Comparison of ENCODE assay signal across 15 cellular contexts in the genomic region with DNA sequence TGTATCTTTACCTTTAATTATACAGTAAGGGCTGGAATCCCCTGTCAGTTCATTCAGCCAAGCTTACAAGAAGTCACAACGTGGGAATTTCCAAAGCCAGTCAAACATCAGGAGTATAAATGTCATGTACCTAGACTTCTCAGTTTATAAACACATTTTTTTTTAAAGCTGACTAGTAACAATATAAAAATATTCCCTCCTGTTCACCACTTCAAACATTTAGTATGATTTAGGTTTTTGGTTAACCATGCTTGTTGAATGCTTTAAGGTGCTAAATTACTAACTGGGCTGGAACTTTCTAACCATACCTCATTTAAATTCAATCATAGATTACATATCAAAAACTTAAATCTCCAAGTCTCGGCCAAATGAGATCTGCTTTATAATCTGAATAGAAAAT. TPM values are rescaled to one million over a fixed set of nuclear protein-coding genes. Genes with fewer than 3 reads are reported as not detected.
DNase-seq lines count a peak whose midpoint lies in the region; TF ChIP-seq lines count a peak whose summit lies in the region.
"Had no signal": no experiment of that assay in that cellular context is flagged by ENCODE, and none has a peak within 500 bp of the region (broad histone marks: within the 10 kb centered on the region; RNA-seq: fewer than 3 reads in every experiment).

No MANE protein-coding gene starts in this region.

- peaks cover 33% of the 10 kb centered on the region for H3K36me3 Mint-ChIP-seq in activated T-helper 1 cell treated with anti-CD3 and anti-CD28 coated beads, Interleukin-12 subunit alpha, Interleukin-12 subunit beta, Interleukin-2, Interleukin-4 antibody, amounts not matched to agents 30 ng/mL and 10 ng/mL and 1 ng/mL, durations not matched to agents 14 hours and 24 hours and 36 hours (ENCODE audit: low read depth)
- H3K36me3 Mint-ChIP-seq in immature natural killer cell: peaks cover 0 to 11% (median 2%) of the 10 kb centered on the region in 3 donors

- H3K27ac ChIP-seq in OCI-LY7 (ENCODE audit: low read depth, low read length, poor library complexity, severe bottlenecking): no peak overlapping the region
- H3K27ac ChIP-seq: gastrocnemius medialis had no signal

- POLR2A ChIA-PET in OCI-LY7 (lab: Charles Lee): interaction anchor here (0.6 to 2.7 kb wide), 11 partner anchors 10 to 210 kb away, joined by 3 to 7 read pairs (median 5); no protein-coding TSS in a partner anchor

- peaks cover 87% of the 10 kb centered on the region for H3K4me1 Mint-ChIP-seq in activated T-helper 1 cell treated with anti-CD3 and anti-CD28 coated beads, Interleukin-12 subunit alpha, Interleukin-12 subunit beta, Interleukin-2, Interleukin-4 antibody, amounts not matched to agents 30 ng/mL and 10 ng/mL and 1 ng/mL, durations not matched to agents 14 hours and 24 hours and 36 hours (ENCODE audit: low read depth)
- peaks cover 97 to 100% of the 10 kb centered on the region in 2 donors for H3K4me1 Mint-ChIP-seq in immature natural killer cell

- H3K9me3 Mint-ChIP-seq in activated T-helper 1 cell treated with anti-CD3 and anti-CD28 coated beads, Interleukin-12 subunit alpha, Interleukin-12 subunit beta, Interleukin-2, Interleukin-4 antibody, amounts not matched to agents 30 ng/mL and 10 ng/mL and 1 ng/mL, durations not matched to agents 14 hours and 24 hours and 36 hours: no peaks in the 10 kb centered on the region
- H3K9me3 Mint-ChIP-seq in immature natural killer cell: no peaks in the 10 kb centered on the region

- H3K4me2 ChIP-seq in OCI-LY7 (ENCODE audit: low read length): no peak overlapping the region

- H3K27me3 Mint-ChIP-seq in activated T-helper 1 cell treated with anti-CD3 and anti-CD28 coated beads, Interleukin-12 subunit alpha, Interleukin-12 subunit beta, Interleukin-2, Interleukin-4 antibody, amounts not matched to agents 30 ng/mL and 10 ng/mL and 1 ng/mL, durations not matched to agents 14 hours and 24 hours and 36 hours (ENCODE audit: insufficient read depth): no peaks in the 10 kb centered on the region
- H3K27me3 Mint-ChIP-seq in immature natural killer cell (ENCODE audit: low read depth in 3 of 3): peaks cover 7 to 27% (median 12%) of the 10 kb centered on the region in 3 donors

- no peak overlapping the region for H2AFZ ChIP-seq in OCI-LY7 (ENCODE audit: low read length)

- H3K4me3 Mint-ChIP-seq in activated T-helper 1 cell treated with anti-CD3 and anti-CD28 coated beads, Interleukin-12 subunit alpha, Interleukin-12 subunit beta, Interleukin-2, Interleukin-4 antibody, amounts not matched to agents 30 ng/mL and 10 ng/mL and 1 ng/mL, durations not matched to agents 14 hours and 24 hours and 36 hours: peak overlapping the region; percentile 58
- H3K4me3 Mint-ChIP-seq in immature natural killer cell: peak overlapping the region; percentile 74 to 87 (median 78)

- peak; percentile 16 for DNase-seq in stimulated activated CD4-positive, alpha-beta T cell treated with anti-CD3 and anti-CD28 coated beads, Interleukin-2, amount 100 ng/mL, for 4 hours (ENCODE audit: low read depth)
- DNase-seq in stimulated activated CD4-positive, alpha-beta T cell treated with anti-CD3 and anti-CD28 coated beads, Interleukin-15, amount 100 ng/mL, for 24 hours: no peak
- DNase-seq in activated T-helper 1 cell treated with anti-CD3 and anti-CD28 coated beads, Interleukin-12 subunit alpha, Interleukin-12 subunit beta, Interleukin-2, Interleukin-4 antibody, amounts not matched to agents 30 ng/mL and 10 ng/mL and 1 ng/mL, durations not matched to agents 14 hours and 24 hours and 36 hours (ENCODE audit: low spot score): no peak
- DNase-seq in immature natural killer cell (peak; percentile 60 to 67 (median 64)), NCI-H345 (lab: John Stamatoyannopoulos, UW) (no peak), OCI-LY7 (ENCODE audit: low spot score) (no peak)
- no peak for DNase-seq in effector CD4-positive, alpha-beta T cell
- DNase-seq: activated CD4-positive, alpha-beta T cell treated with anti-CD3 and anti-CD28 coated beads, Interleukin-2, amount 50 U/mL, for 48 hours; caudate nucleus; gastrocnemius medialis; Karpas-422; left ventricle myocardium superior; posterior cingulate gyrus; substantia nigra; T1000 had no signal

- peaks cover 7% of the 10 kb centered on the region for H3K4me1 ChIP-seq in OCI-LY7 (ENCODE audit: insufficient read depth, low read length, poor library complexity, severe bottlenecking)

- TF ChIP-seq CTCF in OCI-LY7 (conservative IDR thresholded peaks at IDR 0.05; ENCODE audit: low read length): no peak

- H3K9me2 ChIP-seq in OCI-LY7 (ENCODE audit: insufficient read depth, low read length): no peaks in the 10 kb centered on the region

- no peaks in the 10 kb centered on the region for H3K36me3 ChIP-seq in OCI-LY7 (ENCODE audit: insufficient read depth, low read length)
- H3K36me3 ChIP-seq: gastrocnemius medialis had no signal

- peaks cover 53% of the 10 kb centered on the region for H4K20me1 ChIP-seq in OCI-LY7 (ENCODE audit: insufficient read depth, low read length)

- BruUV-seq in OCI-LY7 (replicated peaks; lab: Mats Ljungman, UMichigan): no TSS peak

- CTCF ChIA-PET in OCI-LY7 (lab: Charles Lee; ENCODE audit: unreplicated experiment): no interaction called here

- H3K9me3 ChIP-seq in OCI-LY7 (ENCODE audit: low read length): no peaks in the 10 kb centered on the region
- H3K9me3 ChIP-seq: gastrocnemius medialis had no signal

- intact Hi-C loops in activated T-helper 1 cell treated with anti-CD3 and anti-CD28 coated beads, Interleukin-12 subunit alpha, Interleukin-12 subunit beta, Interleukin-2, Interleukin-4 antibody, amounts not matched to agents 30 ng/mL and 10 ng/mL and 1 ng/mL, durations not matched to agents 14 hours and 24 hours and 36 hours (cut with micrococcal nuclease): loop anchor here (1.0 to 5.0 kb wide), 15 partner anchors 10 to 1360 kb away; a partner anchor contains a TSS
- intact Hi-C loops in OCI-LY7 (cut with micrococcal nuclease; ENCODE audit: unreplicated experiment): no loop called here

- no peak overlapping the region for H3K4me3 ChIP-seq in OCI-LY7 (ENCODE audit: low read depth, low read length, poor library complexity, severe bottlenecking)
- H3K4me3 ChIP-seq: gastrocnemius medialis had no signal

- H3K79me2 ChIP-seq in OCI-LY7 (ENCODE audit: insufficient read depth, low read depth, low read length): peaks cover 82% of the 10 kb centered on the region

- peak overlapping the region; percentile 93 for H3K27ac Mint-ChIP-seq in activated T-helper 1 cell treated with anti-CD3 and anti-CD28 coated beads, Interleukin-12 subunit alpha, Interleukin-12 subunit beta, Interleukin-2, Interleukin-4 antibody, amounts not matched to agents 30 ng/mL and 10 ng/mL and 1 ng/mL, durations not matched to agents 14 hours and 24 hours and 36 hours
- peak overlapping the region; percentile 83 to 96 (median 93) for H3K27ac Mint-ChIP-seq in immature natural killer cell

RNA-seq across cellular contexts. Expression of a gene that starts 44.0 kb away (rescaled TPM):
- 102 TPM in 2 replicates for total RNA-seq in activated T-helper 1 cell treated with anti-CD3 and anti-CD28 coated beads, Interleukin-12 subunit alpha, Interleukin-12 subunit beta, Interleukin-2, Interleukin-4 antibody, amounts not matched to agents 30 ng/mL and 10 ng/mL and 1 ng/mL, durations not matched to agents 14 hours and 24 hours and 36 hours
- polyA plus RNA-seq in immature natural killer cell: 100 to 1,000 TPM; 265 to 734 (median 416) TPM
- 66.9 and 72.6 TPM in 2 replicates for total RNA-seq in OCI-LY7 (2014; rRNA removed; shearing (Covaris generic))
- total RNA-seq in OCI-LY7 (2022): 86.8 and 106 TPM in 2 replicates

Comparison
In these comparisons a context has a peak if more than half of its experiments do, and no peak if none do; other contexts are left out.
1. DNase-seq: peak in stimulated activated CD4-positive, alpha-beta T cell treated with anti-CD3 and anti-CD28 coated beads, Interleukin-2, amount 100 ng/mL, for 4 hours (single experiment) and immature natural killer cell (3 of 3); none in stimulated activated CD4-positive, alpha-beta T cell treated with anti-CD3 and anti-CD28 coated beads, Interleukin-15, amount 100 ng/mL, for 24 hours (single experiment), activated T-helper 1 cell treated with anti-CD3 and anti-CD28 coated beads, Interleukin-12 subunit alpha, Interleukin-12 subunit beta, Interleukin-2, Interleukin-4 antibody, amounts not matched to agents 30 ng/mL and 10 ng/mL and 1 ng/mL, durations not matched to agents 14 hours and 24 hours and 36 hours (single experiment), NCI-H345 (single experiment), OCI-LY7 (single experiment) and effector CD4-positive, alpha-beta T cell (single experiment).